ENCODE assay signal across 8 cellular contexts in the genomic region with DNA sequence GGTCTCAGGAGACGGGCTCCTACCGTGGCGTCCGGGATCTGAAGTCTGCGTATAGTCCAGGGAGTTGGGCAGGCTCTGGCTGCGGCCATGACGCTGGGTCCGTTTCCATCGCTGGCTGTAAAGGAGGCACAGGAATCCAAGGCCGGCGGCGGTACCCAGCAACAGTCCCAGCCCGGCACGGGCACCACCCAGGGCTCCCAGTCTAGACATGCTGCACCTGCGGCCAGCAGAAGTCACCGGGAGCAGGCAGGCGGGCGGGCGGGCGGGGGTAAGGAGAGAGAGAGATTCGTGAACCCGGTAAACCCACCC. TPM values are rescaled to one million over a fixed set of nuclear protein-coding genes. Genes with fewer than 3 reads are reported as not detected.
A peak's percentile ranks its signal among the peaks of the same experiment; 100 is the strongest.
DNase-seq lines count a peak whose midpoint lies in the region; ATAC-seq, FAIRE-seq and TF ChIP-seq lines count a peak whose summit lies in the region.

No MANE protein-coding gene starts in this region.

- TF ChIP-seq CTCF in bronchial epithelial cell (IDR thresholded peaks at IDR 0.05; ENCODE audit: insufficient read depth, low read length, severe bottlenecking) (no peak), left lung (IDR thresholded peaks at IDR 0.05) (no peak)

- H3K36me3 ChIP-seq in bronchial epithelial cell (ENCODE audit: control insufficient read depth, insufficient read depth, low read length) = peaks cover 11% of the 10 kb centered on the region
- H3K36me3 ChIP-seq in left lung = peaks cover 0 to 24% of the 10 kb centered on the region in 2 donors
- peaks cover 19% of the 10 kb centered on the region for H3K36me3 ChIP-seq in thymus (ENCODE audit: control insufficient read depth, insufficient read depth)

- H3K4me1 ChIP-seq in left lung (peaks cover 0 to 25% of the 10 kb centered on the region in 2 donors), thymus (ENCODE audit: control insufficient read depth, insufficient read depth, low read length) (peaks cover 11% of the 10 kb centered on the region)

- H3K27me3 ChIP-seq in bronchial epithelial cell (ENCODE audit: control insufficient read depth, insufficient read depth, low read length) (no peaks in the 10 kb centered on the region), left lung (no peaks in the 10 kb centered on the region), thymus (ENCODE audit: control insufficient read depth, insufficient read depth) (no peaks in the 10 kb centered on the region)

- ATAC-seq in left lung (peak; percentile 54), HG03442 (IDR thresholded peaks at IDR 0.05; ENCODE audit: unreplicated experiment) (no peak), HG02938 (IDR thresholded peaks at IDR 0.05; ENCODE audit: unreplicated experiment) (no peak)

- WGBS in thymus = under 1% methylated on average over 22 of the region's 22 CpGs

- H3K4me3 ChIP-seq in bronchial epithelial cell (ENCODE audit: low read depth, low read length) = peak overlapping the region; percentile 74
- H3K4me3 ChIP-seq in left lung = peak overlapping the region; percentile 70 to 91
- H3K4me3 ChIP-seq in thymus (ENCODE audit: low read length) = peak overlapping the region; percentile 98

- H3K27ac ChIP-seq in left lung (peak overlapping the region; percentile 68 to 84), thymus (ENCODE audit: low read depth) (peak overlapping the region; percentile 74)

- intact Hi-C loops in left lung (cut with DNase I) = no loop called here

- no peak for FAIRE-seq in bronchial epithelial cell (lab: Jason Lieb, UNC)

- H3K9me3 ChIP-seq in left lung = no peaks in the 10 kb centered on the region
- no peaks in the 10 kb centered on the region for H3K9me3 ChIP-seq in thymus (ENCODE audit: control insufficient read depth)

- peak; percentile 32 for DNase-seq in NCI-H82 (lab: John Stamatoyannopoulos, UW)
- DNase-seq in NCI-H82 treated with DMSO at 0.1 percent for 48 hours (lab: John Stamatoyannopoulos, UW; ENCODE audit: unreplicated experiment) = no peak
- peak; percentile 62 for DNase-seq in NCI-H69 (lab: John Stamatoyannopoulos, UW)
- DNase-seq in bronchial epithelial cell (ENCODE audit: low read depth) = peak; percentile 29
- peak in 1 of 2 donors; percentile 86 for DNase-seq in left lung

RNA-seq across cellular contexts. Expression of a gene that starts 0.5 kb away (rescaled TPM):
- total RNA-seq in bronchial epithelial cell (15.0 and 20.1 TPM in 2 replicates), left lung (10 to 100 TPM; 60.4 to 83.1 TPM)
- polyA plus RNA-seq in thymus = 27.0 TPM

RNA-seq across cellular contexts. Expression of a gene that starts 9.3 kb away (rescaled TPM):
- 12.4 and 13.8 TPM in 2 replicates for total RNA-seq in bronchial epithelial cell
- total RNA-seq in left lung = 10 to 100 TPM; 42.1 to 61.5 TPM
- 33.7 TPM for polyA plus RNA-seq in thymus

RNA-seq across cellular contexts. Expression of a gene that starts 15.3 kb away (rescaled TPM):
- total RNA-seq in bronchial epithelial cell (1.8 and 2.7 TPM in 2 replicates), left lung (under 1 TPM; 0.32 to 0.71 TPM)
- polyA plus RNA-seq in thymus = 1.8 TPM

RNA-seq across cellular contexts. Expression of a gene that starts 52.4 kb away (rescaled TPM):
- 30.3 and 34.0 TPM in 2 replicates for total RNA-seq in bronchial epithelial cell
- 10 to 100 TPM; 23.6 to 26.2 TPM for total RNA-seq in left lung
- 43.5 TPM for polyA plus RNA-seq in thymus

RNA-seq across cellular contexts. Expression of a gene that starts 52.7 kb away (rescaled TPM):
- 21.1 and 30.7 TPM in 2 replicates for total RNA-seq in bronchial epithelial cell
- 10 to 100 TPM; 24.3 to 32.6 TPM for total RNA-seq in left lung
- polyA plus RNA-seq in thymus = 62.9 TPM
